23 cellular contexts compared by ENCODE assay signal in genomic region chr9:91338681-91339080, GRCh38.
"Had no signal": no experiment of that assay in that cellular context is flagged by ENCODE, and none has a peak within 500 bp of the region (broad histone marks: within the 10 kb centered on the region; RNA-seq: fewer than 3 reads in every experiment).

No MANE protein-coding gene starts in this region.

- ATAC-seq: psoas muscle; right cardiac atrium; right lobe of liver; stimulated activated effector memory CD8-positive, alpha-beta T cell treated with anti-CD3 and anti-CD28 coated beads, Interleukin-12 subunit alpha, Interleukin-12 subunit beta, amount 100 ng/mL, for 72 hours; stimulated activated naive B cell treated with anti-CD40 and anti-IgM and Interleukin-4, amounts not matched to agents 10 μg/mL and 1 μg/mL and 100 μg/mL, for 72 hours had no signal

- DNase-seq: occipital lobe; ovary; posterior cingulate gyrus; psoas muscle; right cardiac atrium; right lobe of liver; sigmoid colon; small intestine; stimulated activated CD4-positive, alpha-beta T cell treated with anti-CD3 and anti-CD28 coated beads, Interleukin-15, amount 100 ng/mL, for 24 hours; stimulated activated CD4-positive, alpha-beta T cell treated with anti-CD3 and anti-CD28 coated beads, Interleukin-2, amount 100 ng/mL, for 24 hours; stimulated activated CD4-positive, alpha-beta T cell treated with anti-CD3 and anti-CD28 coated beads, Interleukin-2, amount 100 ng/mL, for 48 hours; stimulated activated CD4-positive, alpha-beta T cell treated with anti-CD3 and anti-CD28 coated beads, Interleukin-4, amount 100 ng/mL, for 24 hours; stimulated activated naive B cell treated with anti-CD40 and anti-IgM and Interleukin-4, amounts not matched to agents 10 μg/mL and 1 μg/mL and 100 μg/mL, for 72 hours; stimulated activated naive CD4-positive, alpha-beta T cell treated with Interleukin-2 at 50 U/mL for 16 hours; stomach; thyroid gland; trophoblast cell; upper lobe of left lung had no signal

- H3K27me3 Mint-ChIP-seq: progenitor cell of endocrine pancreas; stimulated activated naive B cell treated with anti-CD40 and anti-IgM and Interleukin-4, amounts not matched to agents 10 μg/mL and 1 μg/mL and 100 μg/mL, for 72 hours; stimulated activated naive CD8-positive, alpha-beta T cell treated with anti-CD3 and anti-CD28 coated beads, Interleukin-15, Interleukin-2, amounts not matched to agents 100 ng/mL and 50 ng/mL, for 24 hours had no signal

- H3K4me1 Mint-ChIP-seq: nephron had no signal

- H3K9me3 Mint-ChIP-seq: nephron; stimulated activated effector memory CD8-positive, alpha-beta T cell treated with anti-CD3 and anti-CD28 coated beads, Interleukin-12 subunit alpha, Interleukin-12 subunit beta, amount 100 ng/mL, for 72 hours; stimulated activated naive CD8-positive, alpha-beta T cell treated with anti-CD3 and anti-CD28 coated beads, Interleukin-15, Interleukin-2, amounts not matched to agents 100 ng/mL and 50 ng/mL, for 24 hours had no signal

- H3K4me3 Mint-ChIP-seq: nephron; neural progenitor cell; stimulated activated effector memory CD8-positive, alpha-beta T cell treated with anti-CD3 and anti-CD28 coated beads, Interleukin-12 subunit alpha, Interleukin-12 subunit beta, amount 100 ng/mL, for 72 hours; stimulated activated naive B cell treated with anti-CD40 and anti-IgM and Interleukin-4, amounts not matched to agents 10 μg/mL and 1 μg/mL and 100 μg/mL, for 72 hours; stimulated activated naive CD8-positive, alpha-beta T cell treated with anti-CD3 and anti-CD28 coated beads, Interleukin-15, Interleukin-2, amounts not matched to agents 100 ng/mL and 50 ng/mL, for 24 hours had no signal

- H3K27ac Mint-ChIP-seq: nephron; neural progenitor cell; progenitor cell of endocrine pancreas; stimulated activated naive B cell treated with anti-CD40 and anti-IgM and Interleukin-4, amounts not matched to agents 10 μg/mL and 1 μg/mL and 100 μg/mL, for 72 hours; stimulated activated naive CD8-positive, alpha-beta T cell treated with anti-CD3 and anti-CD28 coated beads, Interleukin-15, Interleukin-2, amounts not matched to agents 100 ng/mL and 50 ng/mL, for 24 hours had no signal
